4 cellular contexts compared by ENCODE assay signal in genomic region chr11:26316372-26316771, GRCh38. TPM values are rescaled to one million over a fixed set of nuclear protein-coding genes. Genes with fewer than 3 reads are reported as not detected.
"Had no signal": no experiment of that assay in that cellular context is flagged by ENCODE, and none has a peak within 500 bp of the region (broad histone marks: within the 10 kb centered on the region; RNA-seq: fewer than 3 reads in every experiment).

No MANE protein-coding gene starts in this region.

RNA-seq across cellular contexts. Expression of gene ANO3, which starts 15.6 kb away (rescaled TPM):
- total RNA-seq: esophagus mucosa, kidney epithelial cell, left ventricle myocardium superior, smooth muscle cell had no signal
